8 cellular contexts compared by ENCODE assay signal in genomic region chr11:48020092-48020755, GRCh38. TPM values are rescaled to one million over a fixed set of nuclear protein-coding genes. Genes with fewer than 3 reads are reported as not detected.
DNase-seq lines count a peak whose midpoint lies in the region; ATAC-seq and TF ChIP-seq lines count a peak whose summit lies in the region.

No MANE protein-coding gene starts in this region.

- no peak for DNase-seq in CD4-positive, alpha-beta T cell
- DNase-seq in GM20000 (ENCODE audit: low spot score) (peak; percentile 36), KBM-7 (peak; percentile 56), NCI-H1105 treated with DMSO at 0.1 percent for 48 hours (lab: John Stamatoyannopoulos, UW) (no peak), tibial artery (no peak)
- DNase-seq in stimulated activated naive CD8-positive, alpha-beta T cell treated with anti-CD3 and anti-CD28 coated beads, Interleukin-15, Interleukin-2, amounts not matched to agents 100 U/mL and 50 U/mL, for 24 hours = peak; percentile 52

- in situ Hi-C loops in KBM-7 (cut with MboI; ENCODE audit: low pct_unique_long_range_greater_than_20kb, low sequenced_read_pairs) = no loop called here

- peak; percentile 43 for ATAC-seq in CD4-positive, alpha-beta T cell (ENCODE audit: poor library complexity)
- peak; percentile 78 for ATAC-seq in stimulated activated naive CD8-positive, alpha-beta T cell treated with anti-CD3 and anti-CD28 coated beads, Interleukin-15, Interleukin-2, amounts not matched to agents 100 U/mL and 50 U/mL, for 24 hours
- ATAC-seq in HG03280 (IDR thresholded peaks at IDR 0.05; ENCODE audit: unreplicated experiment) = no peak

- intact Hi-C loops in CD4-positive, alpha-beta T cell (cut with DNase I, micrococcal nuclease) = loop anchor here in 1 of 2 experiments (5.0 kb wide), 1 partner anchor 83 kb away; no protein-coding TSS in a partner anchor
- intact Hi-C loops in tibial artery (cut with DNase I; ENCODE audit: low total_unique reads) = no loop called here

- no peaks in the 10 kb centered on the region for H3K9me3 ChIP-seq in CD4-positive, alpha-beta T cell (ENCODE audit: control insufficient read depth, low read length)
- no peaks in the 10 kb centered on the region for H3K9me3 ChIP-seq in tibial artery

- no peak overlapping the region for H3K4me3 ChIP-seq in tibial artery

- no peaks in the 10 kb centered on the region for H3K27me3 ChIP-seq in CD4-positive, alpha-beta T cell (ENCODE audit: control insufficient read depth, insufficient read depth, low read length)
- H3K27me3 ChIP-seq in tibial artery = no peaks in the 10 kb centered on the region

- POLR2A ChIA-PET in CD4-positive, alpha-beta T cell (lab: Charles Lee) = interaction anchor here (0.6 to 1.6 kb wide), 4 partner anchors 19 to 88 kb away, joined by 3 to 8 read pairs (median 4); no protein-coding TSS in a partner anchor

- H3K27ac ChIP-seq in CD4-positive, alpha-beta T cell (ENCODE audit: low read depth, low read length) = peak overlapping the region; percentile 0
- H3K27ac ChIP-seq in tibial artery = no peak overlapping the region

- no peaks in the 10 kb centered on the region for H3K9me3 Mint-ChIP-seq in CD4-positive, alpha-beta T cell
- no peaks in the 10 kb centered on the region for H3K9me3 Mint-ChIP-seq in brain

- no peaks in the 10 kb centered on the region for H3K36me3 ChIP-seq in tibial artery

- peak overlapping the region; percentile 71 for H3K4me3 Mint-ChIP-seq in CD4-positive, alpha-beta T cell
- peak overlapping the region in 3 of 5 experiments; percentile 0 to 28 (median 3) for H3K4me3 Mint-ChIP-seq in brain

- no peaks in the 10 kb centered on the region for H3K4me1 ChIP-seq in tibial artery

- CTCF ChIA-PET in CD4-positive, alpha-beta T cell (lab: Charles Lee) = interaction anchor here (0.6 to 1.7 kb wide), 15 partner anchors 9 to 92 kb away, joined by 3 to 16 read pairs (median 5); partner anchors contain the start of gene PTPRJ

- TF ChIP-seq CTCF in CD4-positive, alpha-beta T cell (IDR thresholded peaks at IDR 0.05) = no peak
- TF ChIP-seq CTCF in GM20000 (IDR thresholded peaks at IDR 0.05; ENCODE audit: extremely low read depth, missing control alignments) (no peak), brain (conservative IDR thresholded peaks at IDR 0.05) (no peak), tibial artery (IDR thresholded peaks at IDR 0.05) (no peak)

- H3K27me3 Mint-ChIP-seq in CD4-positive, alpha-beta T cell = no peaks in the 10 kb centered on the region
- no peaks in the 10 kb centered on the region for H3K27me3 Mint-ChIP-seq in brain

- H3K36me3 Mint-ChIP-seq in CD4-positive, alpha-beta T cell (ENCODE audit: low read depth) = peaks cover 18% of the 10 kb centered on the region
- H3K36me3 Mint-ChIP-seq in brain = no peaks in the 10 kb centered on the region

- peaks cover 74% of the 10 kb centered on the region for H3K4me1 Mint-ChIP-seq in CD4-positive, alpha-beta T cell (ENCODE audit: low read depth)
- H3K4me1 Mint-ChIP-seq in brain = peaks cover 83% of the 10 kb centered on the region

- H3K27ac Mint-ChIP-seq in CD4-positive, alpha-beta T cell = peak overlapping the region; percentile 90
- H3K27ac Mint-ChIP-seq in brain = peak overlapping the region; percentile 52 to 99 (median 94)

RNA-seq across cellular contexts. Expression of gene PTPRJ, which starts 39.9 kb away (rescaled TPM):
- total RNA-seq in CD4-positive, alpha-beta T cell = 10 to 100 TPM; 26.6 to 28.9 TPM
- polyA plus RNA-seq in brain (ENCODE audit: insufficient read depth, low read depth, low replicate concordance) = 8.5 TPM

Comparison
In these comparisons a context has a peak if more than half of its experiments do, and no peak if none do; other contexts are left out.
1. DNase-seq: peak in GM20000 (single experiment), KBM-7 (single experiment) and stimulated activated naive CD8-positive, alpha-beta T cell treated with anti-CD3 and anti-CD28 coated beads, Interleukin-15, Interleukin-2, amounts not matched to agents 100 U/mL and 50 U/mL, for 24 hours (single experiment); none in CD4-positive, alpha-beta T cell (0 of 10), NCI-H1105 treated with DMSO at 0.1 percent for 48 hours (single experiment) and tibial artery (0 of 2).